ENCODE assay signal across 9 cellular contexts in the genomic region with DNA sequence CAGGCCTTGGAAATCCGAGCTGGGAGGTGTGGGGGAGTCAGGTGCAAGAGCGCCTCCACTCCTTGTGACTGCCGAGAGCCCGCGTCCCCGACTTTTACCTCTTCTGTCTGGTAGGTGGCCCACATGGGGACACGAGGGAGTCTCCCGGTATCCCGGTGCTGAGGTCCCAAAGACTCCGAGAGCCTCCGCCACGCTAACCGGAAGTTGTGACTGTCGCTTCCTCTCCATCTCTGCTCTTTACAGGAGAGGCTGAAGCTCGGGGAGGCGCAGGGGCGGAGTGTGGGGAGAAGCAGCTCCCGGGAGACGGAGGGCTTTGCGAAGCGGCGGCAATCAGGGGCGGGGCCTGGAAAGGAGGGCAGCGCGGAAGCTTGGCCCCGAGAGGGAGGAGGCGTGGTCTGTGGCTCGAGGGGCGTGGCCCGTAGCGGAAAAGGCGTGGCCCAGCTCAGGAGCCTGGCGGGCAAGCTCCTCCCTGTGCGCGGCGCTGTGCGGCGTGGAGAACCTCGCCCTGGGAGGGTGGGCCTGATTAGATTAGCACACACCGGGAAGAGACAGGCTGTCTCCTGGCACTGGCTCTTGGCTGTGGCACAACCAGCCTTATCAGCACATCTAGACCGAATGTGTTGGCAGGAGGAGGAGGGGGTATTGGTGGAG.
DNase-seq lines count a peak whose midpoint lies in the region; ATAC-seq and TF ChIP-seq lines count a peak whose summit lies in the region.
"Had no signal": no experiment of that assay in that cellular context is flagged by ENCODE, and none has a peak within 500 bp of the region (broad histone marks: within the 10 kb centered on the region; RNA-seq: fewer than 3 reads in every experiment).

No MANE protein-coding gene starts in this region.

- H3K4me3 Mint-ChIP-seq in osteocyte (ENCODE audit: unreplicated experiment) = peak overlapping the region; percentile 92

- H3K36me3 Mint-ChIP-seq in osteocyte (ENCODE audit: unreplicated experiment) = peaks cover 1% of the 10 kb centered on the region

- H3K9me3 Mint-ChIP-seq in osteocyte (ENCODE audit: unreplicated experiment) = peaks cover 13% of the 10 kb centered on the region

- peaks cover 2% of the 10 kb centered on the region for H3K27me3 Mint-ChIP-seq in osteocyte (ENCODE audit: unreplicated experiment)

- no peak for TF ChIP-seq CTCF in fibroblast of pulmonary artery (IDR thresholded peaks at IDR 0.05; ENCODE audit: low read length, missing control alignments)
- TF ChIP-seq CTCF in osteocyte (IDR thresholded peaks at IDR 0.05) = peak; percentile 31

- peaks cover 9% of the 10 kb centered on the region for H3K4me1 Mint-ChIP-seq in osteocyte (ENCODE audit: unreplicated experiment)

- ATAC-seq in HG03159 (IDR thresholded peaks at IDR 0.05; ENCODE audit: unreplicated experiment) (no peak), GM18907 (IDR thresholded peaks at IDR 0.05; ENCODE audit: unreplicated experiment) (no peak)

- peak overlapping the region; percentile 94 for H3K27ac Mint-ChIP-seq in osteocyte (ENCODE audit: unreplicated experiment)

- DNase-seq in COLO829 (ENCODE audit: low spot score) (peak; percentile 84), NCI-H774 (lab: John Stamatoyannopoulos, UW) (peak; percentile 91), fibroblast of pulmonary artery (ENCODE audit: low read depth) (peak; percentile 11), osteocyte (ENCODE audit: extremely low spot score, unreplicated experiment) (peak; percentile 96), NCI-H1092 (lab: John Stamatoyannopoulos, UW) (no peak)
- DNase-seq in activated CD4-positive, alpha-beta T cell treated with anti-CD3 and anti-CD28 coated beads for 1 hour = no peak
- DNase-seq: KBM-7 had no signal

- no peak overlapping the region for H3K4me3 ChIP-seq in fibroblast of pulmonary artery (replicated peaks; ENCODE audit: low read depth, low read length)

Comparison
In these comparisons a context has a peak if more than half of its experiments do, and no peak if none do; other contexts are left out.
1. DNase-seq: peak in COLO829 (single experiment), NCI-H774 (single experiment), fibroblast of pulmonary artery (single experiment) and osteocyte (single experiment); none in NCI-H1092 (single experiment) and activated CD4-positive, alpha-beta T cell treated with anti-CD3 and anti-CD28 coated beads for 1 hour (single experiment).